20 cellular contexts compared by ENCODE assay signal in genomic region chr16:88630941-88631340, GRCh38. TPM values are rescaled to one million over a fixed set of nuclear protein-coding genes. Genes with fewer than 3 reads are reported as not detected.
DNase-seq lines count a peak whose midpoint lies in the region; ATAC-seq and TF ChIP-seq lines count a peak whose summit lies in the region.
"Had no signal": no experiment of that assay in that cellular context is flagged by ENCODE, and none has a peak within 500 bp of the region (broad histone marks: within the 10 kb centered on the region; RNA-seq: fewer than 3 reads in every experiment).

No MANE protein-coding gene starts in this region.

- no peaks in the 10 kb centered on the region for H3K9me3 ChIP-seq in left ventricle myocardium inferior (replicated peaks)
- H3K9me3 ChIP-seq in WERI-Rb-1 (ENCODE audit: severe bottlenecking) = no peaks in the 10 kb centered on the region
- H3K9me3 ChIP-seq: BE2C had no signal

- POLR2A ChIA-PET in activated CD4-positive, alpha-beta memory T cell treated with anti-CD3 and anti-CD28 coated beads, Interleukin-2, amount 10 ng/mL, durations not matched to agents 7 days and 5 days (lab: Charles Lee) = no interaction called here

- peaks cover 1 to 5% (median 4%) of the 10 kb centered on the region in 3 donors for H3K4me1 Mint-ChIP-seq in IgD-negative memory B cell
- H3K4me1 Mint-ChIP-seq in activated CD4-positive, alpha-beta memory T cell treated with anti-CD3 and anti-CD28 coated beads, Interleukin-2, amount 10 ng/mL, durations not matched to agents 7 days and 5 days = peaks cover 25% of the 10 kb centered on the region

- CTCF ChIA-PET in activated CD4-positive, alpha-beta memory T cell treated with anti-CD3 and anti-CD28 coated beads, Interleukin-2, amount 10 ng/mL, durations not matched to agents 7 days and 5 days (lab: Charles Lee) = no interaction called here

- H3K36me3 ChIP-seq in left ventricle myocardium inferior (peaks cover 55% of the 10 kb centered on the region), WERI-Rb-1 (peaks cover 8% of the 10 kb centered on the region)

- ATAC-seq in left ventricle myocardium superior = no peak

- H3K27me3 Mint-ChIP-seq in IgD-negative memory B cell = peaks cover 1% of the 10 kb centered on the region
- H3K27me3 Mint-ChIP-seq in activated CD4-positive, alpha-beta memory T cell treated with anti-CD3 and anti-CD28 coated beads, Interleukin-2, amount 10 ng/mL, durations not matched to agents 7 days and 5 days = peaks cover 1% of the 10 kb centered on the region
- H3K27me3 Mint-ChIP-seq: CD4-positive, alpha-beta memory T cell had no signal

- H3K9me3 Mint-ChIP-seq in IgD-negative memory B cell = no peaks in the 10 kb centered on the region
- no peaks in the 10 kb centered on the region for H3K9me3 Mint-ChIP-seq in activated CD4-positive, alpha-beta memory T cell treated with anti-CD3 and anti-CD28 coated beads, Interleukin-2, amount 10 ng/mL, durations not matched to agents 7 days and 5 days
- H3K9me3 Mint-ChIP-seq: CD14-positive monocyte; CD4-positive, alpha-beta memory T cell had no signal

- intact Hi-C loops in left ventricle myocardium inferior (cut with micrococcal nuclease) = no loop called here
- intact Hi-C loops in left ventricle myocardium superior (cut with micrococcal nuclease) = no loop called here

- no peak for DNase-seq in left ventricle myocardium inferior
- no peak for DNase-seq in left ventricle myocardium superior
- peak; percentile 24 for DNase-seq in WERI-Rb-1
- DNase-seq in A172 (ENCODE audit: low spot score) = no peak
- no peak for DNase-seq in activated CD4-positive, alpha-beta memory T cell treated with anti-CD3 and anti-CD28 coated beads, Interleukin-2, amount 10 ng/mL, durations not matched to agents 7 days and 5 days
- DNase-seq in NCI-H748 treated with DMSO at 0.1 percent for 48 hours (lab: John Stamatoyannopoulos, UW) = no peak
- DNase-seq: ACHN, DMS153, DMS79, GDM1, GM23248, HCEC 1CT, IMR-90 had no signal

- peaks cover 48% of the 10 kb centered on the region for H3K4me1 ChIP-seq in left ventricle myocardium inferior
- H3K4me1 ChIP-seq: BE2C had no signal

- H3K36me3 Mint-ChIP-seq in IgD-negative memory B cell = peaks cover 1% of the 10 kb centered on the region
- H3K36me3 Mint-ChIP-seq in activated CD4-positive, alpha-beta memory T cell treated with anti-CD3 and anti-CD28 coated beads, Interleukin-2, amount 10 ng/mL, durations not matched to agents 7 days and 5 days (ENCODE audit: low read depth) = peaks cover 40% of the 10 kb centered on the region

- H3K4me3 Mint-ChIP-seq in IgD-negative memory B cell = no peak overlapping the region
- H3K4me3 Mint-ChIP-seq in activated CD4-positive, alpha-beta memory T cell treated with anti-CD3 and anti-CD28 coated beads, Interleukin-2, amount 10 ng/mL, durations not matched to agents 7 days and 5 days = no peak overlapping the region
- H3K4me3 Mint-ChIP-seq: CD14-positive monocyte had no signal

- H3K4me3 ChIP-seq in left ventricle myocardium inferior (no peak overlapping the region), WERI-Rb-1 (ENCODE audit: low read depth, low read length) (no peak overlapping the region)
- H3K4me3 ChIP-seq: GM23248 had no signal

- peak overlapping the region in 2 of 3 donors; percentile 18 to 69 for H3K27ac Mint-ChIP-seq in IgD-negative memory B cell
- no peak overlapping the region for H3K27ac Mint-ChIP-seq in activated CD4-positive, alpha-beta memory T cell treated with anti-CD3 and anti-CD28 coated beads, Interleukin-2, amount 10 ng/mL, durations not matched to agents 7 days and 5 days

- H3K27me3 ChIP-seq in left ventricle myocardium inferior (ENCODE audit: low read depth) = peaks cover 13% of the 10 kb centered on the region
- H3K27me3 ChIP-seq in WERI-Rb-1 (ENCODE audit: insufficient read depth, low read depth, severe bottlenecking) = no peaks in the 10 kb centered on the region
- H3K27me3 ChIP-seq: BE2C had no signal

- H3K27ac ChIP-seq in left ventricle myocardium inferior (replicated peaks) (peak overlapping the region; percentile 71), WERI-Rb-1 (no peak overlapping the region)
- H3K27ac ChIP-seq: GM23248, HL-60 had no signal

- no peak for TF ChIP-seq CTCF in left ventricle myocardium inferior (IDR thresholded peaks at IDR 0.05; ENCODE audit: borderline replicate concordance)
- TF ChIP-seq CTCF in WERI-Rb-1 (IDR thresholded peaks at IDR 0.05; ENCODE audit: low read depth, low read length) = no peak

RNA-seq across cellular contexts. Expression of gene IL17C, which starts 7.4 kb away (rescaled TPM):
- not detected for total RNA-seq in left ventricle myocardium inferior
- total RNA-seq in left ventricle myocardium superior = not detected
- not detected for polyA plus RNA-seq in IgD-negative memory B cell
- total RNA-seq in A172 (2014; rRNA removed; shearing (Covaris generic)) = not detected in 2 replicates
- under 1 TPM; 0.23 to 0.43 TPM for total RNA-seq in activated CD4-positive, alpha-beta memory T cell treated with anti-CD3 and anti-CD28 coated beads, Interleukin-2, amount 10 ng/mL, durations not matched to agents 7 days and 5 days
- total RNA-seq: Daoy, GM23248, HT1080, IMR-90 had no signal
- polyA plus RNA-seq: CD14-positive monocyte; CD4-positive, alpha-beta memory T cell; GM23248 had no signal

RNA-seq across cellular contexts. Expression of gene CYBA, which starts 19.9 kb away (rescaled TPM):
- total RNA-seq in left ventricle myocardium inferior = 42.6 TPM
- 48.6 TPM for total RNA-seq in left ventricle myocardium superior
- polyA plus RNA-seq in IgD-negative memory B cell = 1,890 TPM
- total RNA-seq in A172 (2014; rRNA removed; shearing (Covaris generic)) = 0.19 TPM in 1 of 2 replicates, not detected in the other
- 100 to 1,000 TPM; 580 to 588 TPM for total RNA-seq in activated CD4-positive, alpha-beta memory T cell treated with anti-CD3 and anti-CD28 coated beads, Interleukin-2, amount 10 ng/mL, durations not matched to agents 7 days and 5 days

RNA-seq across cellular contexts. Expression of gene MVD, which starts 31.9 kb away (rescaled TPM):
- total RNA-seq in left ventricle myocardium inferior (25.3 TPM), left ventricle myocardium superior (23.9 TPM)
- polyA plus RNA-seq in IgD-negative memory B cell = 26.0 TPM
- 53.8 and 56.3 TPM in 2 replicates for total RNA-seq in A172 (2014; rRNA removed; shearing (Covaris generic))
- total RNA-seq in activated CD4-positive, alpha-beta memory T cell treated with anti-CD3 and anti-CD28 coated beads, Interleukin-2, amount 10 ng/mL, durations not matched to agents 7 days and 5 days = 100 to 1,000 TPM; 134 to 139 TPM

RNA-seq across cellular contexts. Expression of gene SNAI3, which starts 55.4 kb away (rescaled TPM):
- total RNA-seq in left ventricle myocardium inferior (3.1 TPM), left ventricle myocardium superior (3.8 TPM)
- polyA plus RNA-seq in IgD-negative memory B cell = 12.3 TPM
- not detected in 2 replicates for total RNA-seq in A172 (2014; rRNA removed; shearing (Covaris generic))
- total RNA-seq in activated CD4-positive, alpha-beta memory T cell treated with anti-CD3 and anti-CD28 coated beads, Interleukin-2, amount 10 ng/mL, durations not matched to agents 7 days and 5 days = 10 to 100 TPM; 16.5 to 16.6 TPM
- total RNA-seq: Daoy, GM23248, IMR-90 had no signal

Comparison
In these comparisons a context has a peak if more than half of its experiments do, and no peak if none do; other contexts are left out.
1. RNA of gene CYBA, which starts 19.9 kb away (total RNA-seq): 580 to 588 TPM in activated CD4-positive, alpha-beta memory T cell treated with anti-CD3 and anti-CD28 coated beads, Interleukin-2, amount 10 ng/mL, durations not matched to agents 7 days and 5 days, 48.6 TPM in left ventricle myocardium superior (single experiment) and 42.6 TPM in left ventricle myocardium inferior (single experiment); 0.19 TPM in A172; every median in the first group is over 10 times any median in the second.